Comparison of ENCODE assay signal across 30 cellular contexts in genomic region chr7:99155207-99155606, GRCh38. TPM values are rescaled to one million over a fixed set of nuclear protein-coding genes. Genes with fewer than 3 reads are reported as not detected.
DNase-seq lines count a peak whose midpoint lies in the region; ATAC-seq and TF ChIP-seq lines count a peak whose summit lies in the region.
"Had no signal": no experiment of that assay in that cellular context is flagged by ENCODE, and none has a peak within 500 bp of the region (broad histone marks: within the 10 kb centered on the region; RNA-seq: fewer than 3 reads in every experiment).

No MANE protein-coding gene starts in this region.

- no peaks in the 10 kb centered on the region for H4K20me1 ChIP-seq in Loucy (ENCODE audit: insufficient read depth, low read length, poor library complexity, severe bottlenecking)

- 0 out of 2 replicates have a peak overlapping the region, but pooled peaks have one; percentile 38 for H2AFZ ChIP-seq in Loucy (ENCODE audit: low read length)
- no peak overlapping the region for H2AFZ ChIP-seq in neuronal stem cell (ENCODE audit: low read length)

- H3K4me3 ChIP-seq in Loucy (ENCODE audit: low read length, poor library complexity, severe bottlenecking) (no peak overlapping the region), neuronal stem cell (ENCODE audit: low read length in 2 of 2) (no peak overlapping the region)
- H3K4me3 ChIP-seq: heart right ventricle, right atrium auricular region, spleen had no signal

- no peak overlapping the region for H2BK5ac ChIP-seq in neuronal stem cell (ENCODE audit: low read length)

- WGBS in neuronal stem cell (ENCODE audit: extremely low coverage in 2 of 2, insufficient read length in 2 of 2, insufficient replicate concordance in 1 of 2), 2 donors: no CpG with 5 or more reads among the region's 1 CpG

- no peak overlapping the region for H4K91ac ChIP-seq in neuronal stem cell (ENCODE audit: low read depth, low read length, poor library complexity)

- H2AK5ac ChIP-seq in neuronal stem cell (ENCODE audit: low read depth, low read length): no peak overlapping the region

- H3K27me3 ChIP-seq in Loucy (ENCODE audit: insufficient read depth, low read length, poor library complexity, severe bottlenecking): no peaks in the 10 kb centered on the region
- no peaks in the 10 kb centered on the region for H3K27me3 ChIP-seq in neuronal stem cell (ENCODE audit: control insufficient read depth in 3 of 3, insufficient read depth in 3 of 3, low read depth in 1 of 3, low read length in 3 of 3)
- H3K27me3 ChIP-seq: heart right ventricle, right atrium auricular region, spleen had no signal

- H4K8ac ChIP-seq in neuronal stem cell (ENCODE audit: low read depth, low read length): no peak overlapping the region

- H3K79me2 ChIP-seq in Loucy (ENCODE audit: insufficient read depth, low read length): no peaks in the 10 kb centered on the region

- no peaks in the 10 kb centered on the region for H3K9me2 ChIP-seq in Loucy (replicated peaks; ENCODE audit: low read depth, low read length)

- H3K23ac ChIP-seq in neuronal stem cell (ENCODE audit: low read depth, low read length, poor library complexity): no peak overlapping the region

- H3K4ac ChIP-seq in neuronal stem cell (ENCODE audit: low read length): no peak overlapping the region

- no peak overlapping the region for H2BK15ac ChIP-seq in neuronal stem cell (ENCODE audit: low read length)

- H3K36me3 ChIP-seq in Loucy (ENCODE audit: insufficient read depth, low read length): no peaks in the 10 kb centered on the region
- H3K36me3 ChIP-seq in neuronal stem cell (replicated peaks in 1 of 2; ENCODE audit: control insufficient read depth in 2 of 2, insufficient read depth in 2 of 2, low read length in 2 of 2): no peaks in the 10 kb centered on the region
- H3K36me3 ChIP-seq: heart right ventricle, right atrium auricular region, spleen had no signal

- H3F3A ChIP-seq in Loucy (ENCODE audit: low read depth): no peaks in the 10 kb centered on the region

- no peaks in the 10 kb centered on the region for H3K79me1 ChIP-seq in neuronal stem cell (ENCODE audit: low read depth, low read length)

- intact Hi-C loops in left colon (cut with DNase I, micrococcal nuclease): no loop called here

- DNase-seq in CD1c-positive myeloid dendritic cell (ENCODE audit: extremely low spot score): peak; percentile 55
- DNase-seq in SIG-M5 (lab: John Stamatoyannopoulos, UW): peak; percentile 52
- no peak for DNase-seq in left colon
- no peak for DNase-seq in DMS 273 treated with DMSO at 0.1 percent for 48 hours (lab: John Stamatoyannopoulos, UW)
- DNase-seq in amniotic stem cell (lab: John Stamatoyannopoulos, UW): no peak
- no peak for DNase-seq in neuronal stem cell (ENCODE audit: low spot score)
- DNase-seq: activated CD4-positive, alpha-beta T cell treated with anti-CD3 and anti-CD28 coated beads for 1 hour; activated CD8-positive, alpha-beta T cell treated with anti-CD3 and anti-CD28 coated beads, Interleukin-2, amount 10 ng/mL, durations not matched to agents 7 days and 5 days; activated gamma-delta T cell; activated T-cell treated with anti-CD3 and anti-CD28 coated beads for 4 hours; effector CD4-positive, alpha-beta T cell; foreskin fibroblast; heart right ventricle; MM.1S; naive thymus-derived CD8-positive, alpha-beta T cell; NCI-H524; spleen; stimulated activated CD4-positive, alpha-beta T cell treated with anti-CD3 and anti-CD28 coated beads, Interleukin-2, amount 100 ng/mL, for 48 hours; T-cell had no signal

- peak overlapping the region; percentile 9 for H3K4me2 ChIP-seq in Loucy (ENCODE audit: low read depth, low read length, poor library complexity, severe bottlenecking)
- no peak overlapping the region for H3K4me2 ChIP-seq in neuronal stem cell (ENCODE audit: insufficient read depth, low read length, poor library complexity, severe bottlenecking)

- TF ChIP-seq CTCF in Loucy (conservative IDR thresholded peaks at IDR 0.05; ENCODE audit: low read length): no peak

- H3K18ac ChIP-seq in neuronal stem cell (ENCODE audit: low read length): no peak overlapping the region

- no peak overlapping the region for H3K14ac ChIP-seq in neuronal stem cell (ENCODE audit: low read length)

- no peak overlapping the region for H3K9ac ChIP-seq in Loucy (ENCODE audit: low read depth, low read length, poor library complexity, severe bottlenecking)
- H3K9ac ChIP-seq in neuronal stem cell (ENCODE audit: low read depth, low read length, poor library complexity): no peak overlapping the region

- H2BK12ac ChIP-seq in neuronal stem cell (ENCODE audit: low read length): no peak overlapping the region

- peak; percentile 92 for ATAC-seq in left colon
- ATAC-seq: activated CD8-positive, alpha-beta T cell treated with anti-CD3 and anti-CD28 coated beads, Interleukin-2, amount 10 ng/mL, durations not matched to agents 7 days and 5 days; heart right ventricle; left lobe of liver; naive thymus-derived CD8-positive, alpha-beta T cell; stimulated activated effector memory CD8-positive, alpha-beta T cell treated with anti-CD3 and anti-CD28 coated beads, Interleukin-12 subunit alpha, Interleukin-12 subunit beta, amount 100 ng/mL, for 72 hours; T-cell had no signal

- H3K27ac ChIP-seq in neuronal stem cell (replicated peaks; ENCODE audit: low read length): no peak overlapping the region
- H3K27ac ChIP-seq: C4-2B, heart right ventricle, right atrium auricular region, spleen had no signal

- no peak overlapping the region for H2BK120ac ChIP-seq in neuronal stem cell (ENCODE audit: low read depth, low read length)

- H3K4me1 ChIP-seq in Loucy (ENCODE audit: insufficient read depth, low read length, poor library complexity, severe bottlenecking) (peaks cover 9% of the 10 kb centered on the region), neuronal stem cell (ENCODE audit: control insufficient read depth in 2 of 2, insufficient read depth in 1 of 2, low read depth in 1 of 2, low read length in 2 of 2) (no peaks in the 10 kb centered on the region)
- H3K4me1 ChIP-seq: right atrium auricular region, spleen had no signal

- H3K9me3 ChIP-seq in Loucy (ENCODE audit: insufficient read depth, low read depth, low read length) (no peaks in the 10 kb centered on the region), neuronal stem cell (replicated peaks in 1 of 2; ENCODE audit: control insufficient read depth in 2 of 2, insufficient read depth in 1 of 2, low read depth in 1 of 2, low read length in 2 of 2) (no peaks in the 10 kb centered on the region)
- H3K9me3 ChIP-seq: right atrium auricular region, spleen had no signal

RNA-seq across cellular contexts. Expression of gene SMURF1, which starts 11.3 kb away (rescaled TPM):
- 10 to 100 TPM; 28.2 to 28.4 TPM for total RNA-seq in left colon
- 14.5 TPM for polyA plus RNA-seq in neuronal stem cell (2013, experiment 1 of 2)
- polyA plus RNA-seq in neuronal stem cell (2013, experiment 2 of 2): 14.3 TPM

RNA-seq across cellular contexts. Expression of gene KPNA7, which starts 52.7 kb away (rescaled TPM):
- under 1 TPM; 0.34 to 0.53 TPM for total RNA-seq in left colon
- polyA plus RNA-seq in neuronal stem cell (2013, experiment 1 of 2): 0.10 TPM
- 0.06 TPM for polyA plus RNA-seq in neuronal stem cell (2013, experiment 2 of 2)
- total RNA-seq: activated CD8-positive, alpha-beta T cell treated with anti-CD3 and anti-CD28 coated beads, Interleukin-2, amount 10 ng/mL, durations not matched to agents 7 days and 5 days; cerebellum; epithelial cell of proximal tubule; heart right ventricle; mesothelial cell of epicardium; osteocyte; right atrium auricular region; spleen; urinary bladder had no signal
- polyA plus RNA-seq: IgD-negative memory B cell; naive thymus-derived CD8-positive, alpha-beta T cell; spleen had no signal

Comparison
In these comparisons a context has a peak if more than half of its experiments do, and no peak if none do; other contexts are left out.
1. DNase-seq: peak in CD1c-positive myeloid dendritic cell (single experiment) and SIG-M5 (single experiment); none in left colon (0 of 2), DMS 273 treated with DMSO at 0.1 percent for 48 hours (single experiment), amniotic stem cell (single experiment) and neuronal stem cell (single experiment).